ENCODE assay signal across 2 cellular contexts in the genomic region with DNA sequence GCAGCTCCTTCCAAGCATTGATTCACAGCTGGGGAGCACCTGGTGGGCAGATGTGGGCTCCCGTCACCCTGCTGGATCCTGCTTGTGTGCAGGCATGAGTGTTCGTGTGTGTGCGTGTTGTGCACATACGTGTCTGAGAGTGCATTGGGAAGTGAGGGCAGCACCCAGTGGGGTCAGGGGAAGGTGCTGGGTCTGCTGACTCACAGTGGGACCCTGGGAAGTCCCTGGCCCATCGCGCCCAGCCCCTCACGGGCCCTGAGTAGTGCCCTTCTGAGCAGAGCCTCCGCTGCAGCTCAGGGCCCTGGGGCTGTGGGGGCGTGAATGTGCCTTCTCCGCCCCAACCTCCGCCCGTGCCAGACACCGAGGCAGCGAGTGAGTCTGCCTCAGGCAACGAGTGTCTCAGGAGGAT.
TF ChIP-seq lines count a peak whose summit lies in the region.

No MANE protein-coding gene starts in this region.

TF ChIP-seq in HEK293, 187 proteins besides CTCF, POLR2A, EP300 and RAD21 (continued from another document):
- TF ChIP-seq, protein P1, sequence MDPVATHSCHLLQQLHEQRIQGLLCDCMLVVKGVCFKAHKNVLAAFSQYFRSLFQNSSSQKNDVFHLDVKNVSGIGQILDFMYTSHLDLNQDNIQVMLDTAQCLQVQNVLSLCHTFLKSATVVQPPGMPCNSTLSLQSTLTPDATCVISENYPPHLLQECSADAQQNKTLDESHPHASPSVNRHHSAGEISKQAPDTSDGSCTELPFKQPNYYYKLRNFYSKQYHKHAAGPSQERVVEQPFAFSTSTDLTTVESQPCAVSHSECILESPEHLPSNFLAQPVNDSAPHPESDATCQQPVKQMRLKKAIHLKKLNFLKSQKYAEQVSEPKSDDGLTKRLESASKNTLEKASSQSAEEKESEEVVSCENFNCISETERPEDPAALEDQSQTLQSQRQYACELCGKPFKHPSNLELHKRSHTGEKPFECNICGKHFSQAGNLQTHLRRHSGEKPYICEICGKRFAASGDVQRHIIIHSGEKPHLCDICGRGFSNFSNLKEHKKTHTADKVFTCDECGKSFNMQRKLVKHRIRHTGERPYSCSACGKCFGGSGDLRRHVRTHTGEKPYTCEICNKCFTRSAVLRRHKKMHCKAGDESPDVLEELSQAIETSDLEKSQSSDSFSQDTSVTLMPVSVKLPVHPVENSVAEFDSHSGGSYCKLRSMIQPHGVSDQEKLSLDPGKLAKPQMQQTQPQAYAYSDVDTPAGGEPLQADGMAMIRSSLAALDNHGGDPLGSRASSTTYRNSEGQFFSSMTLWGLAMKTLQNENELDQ (tag by site-specific recombination; IDR thresholded peaks at IDR 0.05; ENCODE audit: low read depth): no peak
- TF ChIP-seq ZNF585B (tag by site-specific recombination; IDR thresholded peaks at IDR 0.05) (no peak), EGR2 (tag by site-specific recombination; IDR thresholded peaks at IDR 0.05; ENCODE audit: low read depth) (no peak), ZNF843 (tag by site-specific recombination; IDR thresholded peaks at IDR 0.05) (no peak), SETDB1 (IDR thresholded peaks at IDR 0.05; ENCODE audit: insufficient read length, low read length) (no peak)
- TF ChIP-seq, protein P2, sequence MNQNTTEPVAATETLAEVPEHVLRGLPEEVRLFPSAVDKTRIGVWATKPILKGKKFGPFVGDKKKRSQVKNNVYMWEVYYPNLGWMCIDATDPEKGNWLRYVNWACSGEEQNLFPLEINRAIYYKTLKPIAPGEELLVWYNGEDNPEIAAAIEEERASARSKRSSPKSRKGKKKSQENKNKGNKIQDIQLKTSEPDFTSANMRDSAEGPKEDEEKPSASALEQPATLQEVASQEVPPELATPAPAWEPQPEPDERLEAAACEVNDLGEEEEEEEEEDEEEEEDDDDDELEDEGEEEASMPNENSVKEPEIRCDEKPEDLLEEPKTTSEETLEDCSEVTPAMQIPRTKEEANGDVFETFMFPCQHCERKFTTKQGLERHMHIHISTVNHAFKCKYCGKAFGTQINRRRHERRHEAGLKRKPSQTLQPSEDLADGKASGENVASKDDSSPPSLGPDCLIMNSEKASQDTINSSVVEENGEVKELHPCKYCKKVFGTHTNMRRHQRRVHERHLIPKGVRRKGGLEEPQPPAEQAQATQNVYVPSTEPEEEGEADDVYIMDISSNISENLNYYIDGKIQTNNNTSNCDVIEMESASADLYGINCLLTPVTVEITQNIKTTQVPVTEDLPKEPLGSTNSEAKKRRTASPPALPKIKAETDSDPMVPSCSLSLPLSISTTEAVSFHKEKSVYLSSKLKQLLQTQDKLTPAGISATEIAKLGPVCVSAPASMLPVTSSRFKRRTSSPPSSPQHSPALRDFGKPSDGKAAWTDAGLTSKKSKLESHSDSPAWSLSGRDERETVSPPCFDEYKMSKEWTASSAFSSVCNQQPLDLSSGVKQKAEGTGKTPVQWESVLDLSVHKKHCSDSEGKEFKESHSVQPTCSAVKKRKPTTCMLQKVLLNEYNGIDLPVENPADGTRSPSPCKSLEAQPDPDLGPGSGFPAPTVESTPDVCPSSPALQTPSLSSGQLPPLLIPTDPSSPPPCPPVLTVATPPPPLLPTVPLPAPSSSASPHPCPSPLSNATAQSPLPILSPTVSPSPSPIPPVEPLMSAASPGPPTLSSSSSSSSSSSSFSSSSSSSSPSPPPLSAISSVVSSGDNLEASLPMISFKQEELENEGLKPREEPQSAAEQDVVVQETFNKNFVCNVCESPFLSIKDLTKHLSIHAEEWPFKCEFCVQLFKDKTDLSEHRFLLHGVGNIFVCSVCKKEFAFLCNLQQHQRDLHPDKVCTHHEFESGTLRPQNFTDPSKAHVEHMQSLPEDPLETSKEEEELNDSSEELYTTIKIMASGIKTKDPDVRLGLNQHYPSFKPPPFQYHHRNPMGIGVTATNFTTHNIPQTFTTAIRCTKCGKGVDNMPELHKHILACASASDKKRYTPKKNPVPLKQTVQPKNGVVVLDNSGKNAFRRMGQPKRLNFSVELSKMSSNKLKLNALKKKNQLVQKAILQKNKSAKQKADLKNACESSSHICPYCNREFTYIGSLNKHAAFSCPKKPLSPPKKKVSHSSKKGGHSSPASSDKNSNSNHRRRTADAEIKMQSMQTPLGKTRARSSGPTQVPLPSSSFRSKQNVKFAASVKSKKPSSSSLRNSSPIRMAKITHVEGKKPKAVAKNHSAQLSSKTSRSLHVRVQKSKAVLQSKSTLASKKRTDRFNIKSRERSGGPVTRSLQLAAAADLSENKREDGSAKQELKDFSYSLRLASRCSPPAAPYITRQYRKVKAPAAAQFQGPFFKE (tag by site-specific recombination; IDR thresholded peaks at IDR 0.05; ENCODE audit: borderline replicate concordance): no peak

TF ChIP-seq in K562, 482 proteins besides CTCF, POLR2A, EP300 and RAD21 (continued from another document):
- TF ChIP-seq, protein P3, sequence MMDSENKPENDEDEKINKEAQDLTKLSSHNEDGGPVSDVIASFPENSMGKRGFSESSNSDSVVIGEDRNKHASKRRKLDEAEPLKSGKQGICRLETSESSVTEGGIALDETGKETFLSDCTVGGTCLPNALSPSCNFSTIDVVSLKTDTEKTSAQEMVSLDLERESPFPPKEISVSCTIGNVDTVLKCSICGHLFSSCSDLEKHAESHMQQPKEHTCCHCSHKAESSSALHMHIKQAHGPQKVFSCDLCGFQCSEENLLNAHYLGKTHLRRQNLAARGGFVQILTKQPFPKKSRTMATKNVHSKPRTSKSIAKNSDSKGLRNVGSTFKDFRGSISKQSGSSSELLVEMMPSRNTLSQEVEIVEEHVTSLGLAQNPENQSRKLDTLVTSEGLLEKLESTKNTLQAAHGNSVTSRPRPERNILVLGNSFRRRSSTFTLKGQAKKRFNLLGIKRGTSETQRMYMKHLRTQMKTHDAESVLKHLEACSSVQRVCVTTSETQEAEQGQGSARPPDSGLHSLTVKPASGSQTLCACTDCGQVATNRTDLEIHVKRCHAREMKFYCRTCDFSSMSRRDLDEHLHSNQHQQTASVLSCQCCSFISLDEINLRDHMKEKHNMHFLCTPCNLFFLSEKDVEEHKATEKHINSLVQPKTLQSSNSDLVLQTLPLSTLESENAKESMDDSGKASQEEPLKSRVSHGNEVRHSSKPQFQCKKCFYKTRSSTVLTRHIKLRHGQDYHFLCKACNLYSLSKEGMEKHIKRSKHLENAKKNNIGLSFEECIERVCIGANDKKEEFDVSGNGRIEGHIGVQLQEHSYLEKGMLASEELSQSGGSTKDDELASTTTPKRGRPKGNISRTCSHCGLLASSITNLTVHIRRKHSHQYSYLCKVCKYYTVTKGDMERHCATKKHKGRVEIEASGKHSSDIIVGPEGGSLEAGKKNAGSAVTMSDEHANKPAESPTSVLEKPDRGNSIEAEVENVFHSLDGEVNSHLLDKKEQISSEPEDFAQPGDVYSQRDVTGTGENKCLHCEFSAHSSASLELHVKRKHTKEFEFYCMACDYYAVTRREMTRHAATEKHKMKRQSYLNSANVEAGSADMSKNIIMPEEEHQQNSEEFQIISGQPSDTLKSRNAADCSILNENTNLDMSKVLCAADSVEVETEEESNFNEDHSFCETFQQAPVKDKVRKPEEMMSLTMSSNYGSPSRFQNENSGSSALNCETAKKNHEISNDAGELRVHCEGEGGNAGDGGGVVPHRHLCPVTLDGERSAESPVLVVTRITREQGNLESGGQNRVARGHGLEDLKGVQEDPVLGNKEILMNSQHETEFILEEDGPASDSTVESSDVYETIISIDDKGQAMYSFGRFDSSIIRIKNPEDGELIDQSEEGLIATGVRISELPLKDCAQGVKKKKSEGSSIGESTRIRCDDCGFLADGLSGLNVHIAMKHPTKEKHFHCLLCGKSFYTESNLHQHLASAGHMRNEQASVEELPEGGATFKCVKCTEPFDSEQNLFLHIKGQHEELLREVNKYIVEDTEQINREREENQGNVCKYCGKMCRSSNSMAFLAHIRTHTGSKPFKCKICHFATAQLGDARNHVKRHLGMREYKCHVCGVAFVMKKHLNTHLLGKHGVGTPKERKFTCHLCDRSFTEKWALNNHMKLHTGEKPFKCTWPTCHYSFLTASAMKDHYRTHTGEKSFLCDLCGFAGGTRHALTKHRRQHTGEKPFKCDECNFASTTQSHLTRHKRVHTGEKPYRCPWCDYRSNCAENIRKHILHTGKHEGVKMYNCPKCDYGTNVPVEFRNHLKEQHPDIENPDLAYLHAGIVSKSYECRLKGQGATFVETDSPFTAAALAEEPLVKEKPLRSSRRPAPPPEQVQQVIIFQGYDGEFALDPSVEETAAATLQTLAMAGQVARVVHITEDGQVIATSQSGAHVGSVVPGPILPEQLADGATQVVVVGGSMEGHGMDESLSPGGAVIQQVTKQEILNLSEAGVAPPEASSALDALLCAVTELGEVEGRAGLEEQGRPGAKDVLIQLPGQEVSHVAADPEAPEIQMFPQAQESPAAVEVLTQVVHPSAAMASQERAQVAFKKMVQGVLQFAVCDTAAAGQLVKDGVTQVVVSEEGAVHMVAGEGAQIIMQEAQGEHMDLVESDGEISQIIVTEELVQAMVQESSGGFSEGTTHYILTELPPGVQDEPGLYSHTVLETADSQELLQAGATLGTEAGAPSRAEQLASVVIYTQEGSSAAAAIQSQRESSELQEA (IDR thresholded peaks at IDR 0.05; ENCODE audit: low read depth): no peak
- TF ChIP-seq E2F3 (CRISPR knock-in tag; IDR thresholded peaks at IDR 0.05) (no peak), OTX1 (CRISPR knock-in tag; IDR thresholded peaks at IDR 0.05) (no peak), EGR1 (conservative IDR thresholded peaks at IDR 0.05) (0 out of 2 replicates have a peak, but pooled peaks have one; percentile 33)
- TF ChIP-seq, protein P4, sequence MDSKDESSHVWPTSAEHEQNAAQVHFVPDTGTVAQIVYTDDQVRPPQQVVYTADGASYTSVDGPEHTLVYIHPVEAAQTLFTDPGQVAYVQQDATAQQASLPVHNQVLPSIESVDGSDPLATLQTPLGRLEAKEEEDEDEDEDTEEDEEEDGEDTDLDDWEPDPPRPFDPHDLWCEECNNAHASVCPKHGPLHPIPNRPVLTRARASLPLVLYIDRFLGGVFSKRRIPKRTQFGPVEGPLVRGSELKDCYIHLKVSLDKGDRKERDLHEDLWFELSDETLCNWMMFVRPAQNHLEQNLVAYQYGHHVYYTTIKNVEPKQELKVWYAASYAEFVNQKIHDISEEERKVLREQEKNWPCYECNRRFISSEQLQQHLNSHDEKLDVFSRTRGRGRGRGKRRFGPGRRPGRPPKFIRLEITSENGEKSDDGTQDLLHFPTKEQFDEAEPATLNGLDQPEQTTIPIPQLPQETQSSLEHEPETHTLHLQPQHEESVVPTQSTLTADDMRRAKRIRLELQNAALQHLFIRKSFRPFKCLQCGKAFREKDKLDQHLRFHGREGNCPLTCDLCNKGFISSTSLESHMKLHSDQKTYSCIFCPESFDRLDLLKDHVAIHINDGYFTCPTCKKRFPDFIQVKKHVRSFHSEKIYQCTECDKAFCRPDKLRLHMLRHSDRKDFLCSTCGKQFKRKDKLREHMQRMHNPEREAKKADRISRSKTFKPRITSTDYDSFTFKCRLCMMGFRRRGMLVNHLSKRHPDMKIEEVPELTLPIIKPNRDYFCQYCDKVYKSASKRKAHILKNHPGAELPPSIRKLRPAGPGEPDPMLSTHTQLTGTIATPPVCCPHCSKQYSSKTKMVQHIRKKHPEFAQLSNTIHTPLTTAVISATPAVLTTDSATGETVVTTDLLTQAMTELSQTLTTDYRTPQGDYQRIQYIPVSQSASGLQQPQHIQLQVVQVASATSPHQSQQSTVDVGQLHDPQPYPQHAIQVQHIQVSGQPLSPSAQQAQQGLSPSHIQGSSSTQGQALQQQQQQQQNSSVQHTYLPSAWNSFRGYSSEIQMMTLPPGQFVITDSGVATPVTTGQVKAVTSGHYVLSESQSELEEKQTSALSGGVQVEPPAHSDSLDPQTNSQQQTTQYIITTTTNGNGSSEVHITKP (IDR thresholded peaks at IDR 0.05; ENCODE audit: partially characterized antibody): no peak
